In the genomic region with DNA sequence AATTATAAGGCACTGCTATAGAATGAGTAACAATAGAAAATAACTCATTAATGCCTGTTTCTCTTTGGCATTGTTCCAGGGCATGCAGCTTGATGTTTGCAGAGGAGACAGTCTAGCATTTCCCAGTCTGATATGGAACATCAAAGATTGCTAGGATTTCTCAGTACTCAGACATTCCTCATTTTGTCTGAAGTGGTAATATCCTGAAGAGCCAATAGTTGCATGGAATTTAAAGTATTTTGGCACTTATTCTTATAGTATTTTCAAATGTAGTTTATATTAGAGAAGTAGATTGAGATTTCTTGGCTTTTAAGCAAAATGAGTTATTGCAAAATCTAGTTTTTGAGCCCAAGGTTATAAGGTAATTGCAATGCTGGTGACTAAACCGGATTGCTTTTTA, we compare ENCODE assay signal across 15 cellular contexts.
DNase-seq lines count a peak whose midpoint lies in the region; ATAC-seq and TF ChIP-seq lines count a peak whose summit lies in the region.
"Had no signal": no experiment of that assay in that cellular context is flagged by ENCODE, and none has a peak within 500 bp of the region (broad histone marks: within the 10 kb centered on the region; RNA-seq: fewer than 3 reads in every experiment).

No MANE protein-coding gene starts in this region.

- H3K36me3 Mint-ChIP-seq in GM23338 (ENCODE audit: low read depth) = no peaks in the 10 kb centered on the region
- no peaks in the 10 kb centered on the region for H3K36me3 Mint-ChIP-seq in activated naive CD4-positive, alpha-beta T cell treated with anti-CD3 and anti-CD28 coated beads, Interleukin-2, amount 10 ng/mL, durations not matched to agents 7 days and 5 days
- H3K36me3 Mint-ChIP-seq: IgD-negative memory B cell had no signal

- no peak for TF ChIP-seq CTCF in GM23338 (conservative IDR thresholded peaks at IDR 0.05; ENCODE audit: low read depth in 2 of 2)

- H3K27ac Mint-ChIP-seq in GM23338 = no peak overlapping the region
- no peak overlapping the region for H3K27ac Mint-ChIP-seq in activated naive CD4-positive, alpha-beta T cell treated with anti-CD3 and anti-CD28 coated beads, Interleukin-2, amount 10 ng/mL, durations not matched to agents 7 days and 5 days
- H3K27ac Mint-ChIP-seq: H9, IgD-negative memory B cell, progenitor cell of endocrine pancreas had no signal

- no peak overlapping the region for H3K4me3 ChIP-seq in GM23338

- H4K20me1 ChIP-seq in GM23338 (replicated peaks; ENCODE audit: insufficient read depth) = no peaks in the 10 kb centered on the region

- no peaks in the 10 kb centered on the region for H3K27me3 ChIP-seq in GM23338 (ENCODE audit: insufficient read depth)

- H2AFZ ChIP-seq in GM23338 = no peak overlapping the region

- no peaks in the 10 kb centered on the region for H3K9me2 ChIP-seq in GM23338 (ENCODE audit: insufficient read depth)

- peak; percentile 15 for DNase-seq in COLO829 (ENCODE audit: low spot score)
- DNase-seq in M059J (ENCODE audit: low read depth) = peak; percentile 5
- DNase-seq in amniotic epithelial cell (ENCODE audit: low read depth) = peak; percentile 25
- DNase-seq in left kidney (ENCODE audit: low read depth, low spot score) = peak; percentile 14
- no peak for DNase-seq in GM23338 (ENCODE audit: low spot score)
- no peak for DNase-seq in inferior parietal cortex (ENCODE audit: extremely low spot score)
- no peak for DNase-seq in activated naive CD4-positive, alpha-beta T cell treated with anti-CD3 and anti-CD28 coated beads, Interleukin-2, amount 10 ng/mL, durations not matched to agents 7 days and 5 days
- no peak for DNase-seq in NOMO-1 (lab: John Stamatoyannopoulos, UW; ENCODE audit: unreplicated experiment in 2 of 2)
- DNase-seq: amniotic stem cell; H9; stimulated activated CD4-positive, alpha-beta T cell treated with anti-CD3 and anti-CD28 coated beads, Interleukin-4, amount 100 ng/mL, for 1 hour; stimulated activated naive CD4-positive, alpha-beta T cell treated with Interleukin-2 at 50 U/mL for 16 hours had no signal

- H3K4me1 ChIP-seq in GM23338 (ENCODE audit: insufficient read depth) = peaks cover 15% of the 10 kb centered on the region

- CTCF ChIA-PET in activated naive CD4-positive, alpha-beta T cell treated with anti-CD3 and anti-CD28 coated beads, Interleukin-2, amount 10 ng/mL, durations not matched to agents 7 days and 5 days (lab: Charles Lee) = no interaction called here

- peaks cover 3% of the 10 kb centered on the region for H3K27me3 Mint-ChIP-seq in GM23338 (ENCODE audit: insufficient read depth, low read depth, poor library complexity)
- no peaks in the 10 kb centered on the region for H3K27me3 Mint-ChIP-seq in activated naive CD4-positive, alpha-beta T cell treated with anti-CD3 and anti-CD28 coated beads, Interleukin-2, amount 10 ng/mL, durations not matched to agents 7 days and 5 days
- H3K27me3 Mint-ChIP-seq: IgD-negative memory B cell, progenitor cell of endocrine pancreas had no signal

- H3K79me2 ChIP-seq in GM23338 (replicated peaks; ENCODE audit: insufficient read depth) = no peaks in the 10 kb centered on the region

- H3K4me1 Mint-ChIP-seq in GM23338 = peaks cover 11% of the 10 kb centered on the region
- no peaks in the 10 kb centered on the region for H3K4me1 Mint-ChIP-seq in activated naive CD4-positive, alpha-beta T cell treated with anti-CD3 and anti-CD28 coated beads, Interleukin-2, amount 10 ng/mL, durations not matched to agents 7 days and 5 days
- H3K4me1 Mint-ChIP-seq: IgD-negative memory B cell had no signal

- ATAC-seq in GM23338 = no peak

- H3F3A ChIP-seq in GM23338 (replicated peaks; ENCODE audit: low read depth) = no peaks in the 10 kb centered on the region

- no peaks in the 10 kb centered on the region for H3K36me3 ChIP-seq in GM23338 (ENCODE audit: insufficient read depth)

- H3K4me2 ChIP-seq in GM23338 = no peak overlapping the region

- no peak overlapping the region for H3K27ac ChIP-seq in GM23338 (ENCODE audit: low read depth)
- H3K27ac ChIP-seq: RWPE1 had no signal

- no peak overlapping the region for H3K4me3 Mint-ChIP-seq in GM23338
- no peak overlapping the region for H3K4me3 Mint-ChIP-seq in activated naive CD4-positive, alpha-beta T cell treated with anti-CD3 and anti-CD28 coated beads, Interleukin-2, amount 10 ng/mL, durations not matched to agents 7 days and 5 days
- H3K4me3 Mint-ChIP-seq: H9, IgD-negative memory B cell had no signal

- no peaks in the 10 kb centered on the region for H3K9me3 Mint-ChIP-seq in GM23338
- H3K9me3 Mint-ChIP-seq in activated naive CD4-positive, alpha-beta T cell treated with anti-CD3 and anti-CD28 coated beads, Interleukin-2, amount 10 ng/mL, durations not matched to agents 7 days and 5 days = no peaks in the 10 kb centered on the region
- H3K9me3 Mint-ChIP-seq: H9 had no signal

TF ChIP-seq in GM23338, 12 proteins besides CTCF, POLR2A, EP300 and RAD21:
- no peak for TF ChIP-seq JUNB (IDR thresholded peaks at IDR 0.05; ENCODE audit: unreplicated experiment)
TF ChIP-seq in GM23338: peak in this region for 0.

Comparison
In these comparisons a context has a peak if more than half of its experiments do, and no peak if none do; other contexts are left out.
1. DNase-seq: peak in COLO829 (single experiment), M059J (single experiment), amniotic epithelial cell (single experiment) and left kidney (single experiment); none in GM23338 (single experiment), inferior parietal cortex (single experiment), activated naive CD4-positive, alpha-beta T cell treated with anti-CD3 and anti-CD28 coated beads, Interleukin-2, amount 10 ng/mL, durations not matched to agents 7 days and 5 days (single experiment) and NOMO-1 (0 of 2).